ENCODE assay signal across 17 cellular contexts in the genomic region with DNA sequence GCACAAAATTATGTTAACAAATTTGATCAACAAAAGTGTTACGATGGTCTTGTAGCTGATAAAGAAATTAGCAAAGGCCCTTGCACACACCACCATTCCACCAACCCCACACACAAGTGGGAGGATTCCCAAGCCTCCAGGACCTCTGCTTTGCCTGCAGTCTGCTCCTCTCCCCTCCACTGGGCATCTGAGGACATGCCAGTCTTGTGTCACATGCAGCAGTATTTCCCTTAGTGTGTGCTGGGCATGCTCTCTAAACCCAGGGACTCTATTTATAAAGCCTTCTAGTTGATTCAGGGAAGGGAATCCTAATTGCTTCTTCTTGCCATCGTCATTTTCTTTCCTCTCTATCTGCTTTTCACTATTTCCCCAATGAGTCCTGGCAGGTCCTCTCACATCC. TPM values are rescaled to one million over a fixed set of nuclear protein-coding genes. Genes with fewer than 3 reads are reported as not detected.
A peak's percentile ranks its signal among the peaks of the same experiment; 100 is the strongest.
DNase-seq lines count a peak whose midpoint lies in the region; TF ChIP-seq lines count a peak whose summit lies in the region.
"Had no signal": no experiment of that assay in that cellular context is flagged by ENCODE, and none has a peak within 500 bp of the region (broad histone marks: within the 10 kb centered on the region; RNA-seq: fewer than 3 reads in every experiment).

No MANE protein-coding gene starts in this region.

- TF ChIP-seq POLR2A in prostate gland (IDR thresholded peaks at IDR 0.05) = no peak

- H3K27me3 Mint-ChIP-seq in HFFc6 (ENCODE audit: insufficient read depth) (no peaks in the 10 kb centered on the region), brain (no peaks in the 10 kb centered on the region), CD14-positive monocyte (ENCODE audit: low read depth in 3 of 3) (no peaks in the 10 kb centered on the region)
- H3K27me3 Mint-ChIP-seq: memory B cell had no signal

- WGBS in prostate gland = 83% methylated on average over 2 of the region's 2 CpGs

- DNase-seq in CD1c-positive myeloid dendritic cell (ENCODE audit: extremely low spot score) (peak; percentile 4), HFFc6 (no peak), myocyte (ENCODE audit: low read depth) (peak; percentile 22), dermis blood vessel endothelial cell (no peak), prostate gland (ENCODE audit: low spot score) (no peak), CD14-positive monocyte (ENCODE audit: low spot score) (no peak)
- DNase-seq: activated CD8-positive, alpha-beta T cell treated with anti-CD3 and anti-CD28 coated beads, Interleukin-2, amount 10 ng/mL, durations not matched to agents 7 days and 5 days; cortex of kidney; KG1; NCI-H2029; NCI-H345; SHP77; testis; WERI-Rb-1 had no signal

- H3K4me3 ChIP-seq in prostate gland = no peak overlapping the region
- H3K4me3 ChIP-seq: hepatocyte, testis had no signal

- no peaks in the 10 kb centered on the region for H3K9me3 ChIP-seq in prostate gland
- H3K9me3 ChIP-seq: testis had no signal

- H3K4me1 Mint-ChIP-seq in HFFc6 (ENCODE audit: low read depth) (peaks cover 48% of the 10 kb centered on the region), brain (peaks cover 35% of the 10 kb centered on the region), CD14-positive monocyte (peaks cover 41% of the 10 kb centered on the region)

- no peaks in the 10 kb centered on the region for H3K27me3 ChIP-seq in prostate gland (replicated peaks; ENCODE audit: insufficient read depth)
- H3K27me3 ChIP-seq: hepatocyte, testis had no signal

- TF ChIP-seq CTCF in HFFc6 (IDR thresholded peaks at IDR 0.05) (no peak), brain (conservative IDR thresholded peaks at IDR 0.05) (no peak), prostate gland (IDR thresholded peaks at IDR 0.05) (no peak), CD14-positive monocyte (IDR thresholded peaks at IDR 0.05) (no peak)

- H3K4me3 Mint-ChIP-seq in HFFc6 (no peak overlapping the region), brain (peak overlapping the region in 1 of 5 experiments; percentile 3), CD14-positive monocyte (no peak overlapping the region)
- H3K4me3 Mint-ChIP-seq: activated CD8-positive, alpha-beta T cell treated with anti-CD3 and anti-CD28 coated beads, Interleukin-2, amount 10 ng/mL, durations not matched to agents 7 days and 5 days had no signal

- H3K36me3 Mint-ChIP-seq in HFFc6 (ENCODE audit: low read depth) = peaks cover 28% of the 10 kb centered on the region
- peaks cover 40% of the 10 kb centered on the region for H3K36me3 Mint-ChIP-seq in brain
- H3K36me3 Mint-ChIP-seq in CD14-positive monocyte = peaks cover 0 to 2% of the 10 kb centered on the region in 2 donors
- H3K36me3 Mint-ChIP-seq: memory B cell had no signal

- peak overlapping the region; percentile 22; the same call in 1 of the 2 replicates for H3K27ac Mint-ChIP-seq in HFFc6
- H3K27ac Mint-ChIP-seq in brain = peak overlapping the region in 3 of 5 experiments; percentile 40 to 95 (median 73)
- peak overlapping the region in 1 of 7 donors; percentile 19 for H3K27ac Mint-ChIP-seq in CD14-positive monocyte
- H3K27ac Mint-ChIP-seq: memory B cell had no signal

- H3K4me1 ChIP-seq in prostate gland (replicated peaks) = no peaks in the 10 kb centered on the region
- H3K4me1 ChIP-seq: testis had no signal

- H3K36me3 ChIP-seq in prostate gland = no peaks in the 10 kb centered on the region
- H3K36me3 ChIP-seq: WERI-Rb-1 had no signal

- H3K9me3 Mint-ChIP-seq in HFFc6 (no peaks in the 10 kb centered on the region), brain (no peaks in the 10 kb centered on the region), CD14-positive monocyte (peaks cover 0 to 3% (median 0%) of the 10 kb centered on the region in 7 donors)
- H3K9me3 Mint-ChIP-seq: memory B cell had no signal

- no peak overlapping the region for H3K27ac ChIP-seq in prostate gland
- H3K27ac ChIP-seq: hepatocyte, testis, WERI-Rb-1 had no signal

- intact Hi-C loops in prostate gland (cut with DNase I) = no loop called here
- intact Hi-C loops in CD14-positive monocyte (cut with micrococcal nuclease) = no loop called here

RNA-seq across cellular contexts. Expression of a gene that starts 53.3 kb away (rescaled TPM):
- total RNA-seq in HFFc6 (2021; fragmentation: NEBNext Ultra II Directional; extraction: Animal tissue kit (Norgen Biotek cat#: 25700)) = 10 to 100 TPM; 11.2 to 14.6 (median 13.3) TPM
- polyA plus RNA-seq in brain (ENCODE audit: insufficient read depth, low read depth, low replicate concordance) (5.6 TPM), CD14-positive monocyte (10 to 100 TPM in 1 of 2 donors, 1 to 10 TPM in 1; 9.7 to 14.6 TPM)
- total RNA-seq in myocyte (14.4 and 20.1 TPM in 2 replicates), dermis blood vessel endothelial cell (11.0 and 11.1 TPM in 2 replicates), prostate gland (10 to 100 TPM; 21.1 to 38.2 TPM)
- polyA plus RNA-seq in myocyte (2012) = 11.7 TPM

Comparison
In these comparisons a context has a peak if more than half of its experiments do, and no peak if none do; other contexts are left out.
1. DNase-seq: peak in CD1c-positive myeloid dendritic cell (single experiment) and myocyte (single experiment); none in HFFc6 (single experiment), dermis blood vessel endothelial cell (single experiment), prostate gland (single experiment) and CD14-positive monocyte (single experiment).